In the genomic region with DNA sequence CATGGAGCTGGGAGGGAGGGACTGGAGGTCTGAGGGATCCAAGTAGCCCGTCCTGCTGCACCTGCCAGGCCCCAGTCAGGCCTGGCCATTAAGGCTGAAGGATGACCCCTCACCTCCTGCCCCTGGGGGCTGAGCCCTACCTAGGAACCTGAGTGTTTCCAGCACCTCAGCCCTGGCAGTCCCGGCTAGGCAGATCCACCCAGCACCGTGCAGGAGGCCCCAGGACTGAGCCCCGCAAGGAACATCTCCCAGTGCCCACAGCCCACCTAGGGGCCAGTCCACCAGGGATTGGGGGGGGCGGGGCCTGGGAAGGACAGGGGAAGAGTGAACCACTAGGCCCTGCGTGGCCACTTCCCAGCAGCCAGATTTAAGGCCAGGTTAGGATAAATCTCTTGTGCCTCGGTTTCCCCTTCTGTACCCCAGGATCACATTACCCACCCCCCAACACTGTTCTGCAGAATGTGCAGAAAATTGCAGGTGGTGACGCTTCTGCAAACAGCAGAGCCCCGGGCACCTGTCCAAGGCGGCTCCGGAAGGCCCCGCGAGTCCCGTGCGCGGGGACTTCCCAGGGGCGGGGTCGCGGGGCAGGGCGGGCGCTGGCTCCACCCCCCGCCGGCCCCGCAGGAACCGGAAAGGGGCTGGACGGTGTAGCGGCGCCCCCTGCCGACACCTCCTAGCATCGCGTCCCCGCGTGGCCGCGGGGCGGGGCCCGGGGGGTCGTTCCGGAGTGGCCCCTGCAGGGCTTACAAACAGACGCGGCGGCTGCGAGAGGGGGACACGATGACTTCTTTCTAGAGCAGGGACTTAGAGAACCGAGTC, we compare ENCODE assay signal across 8 cellular contexts. TPM values are rescaled to one million over a fixed set of nuclear protein-coding genes. Genes with fewer than 3 reads are reported as not detected.
A peak's percentile ranks its signal among the peaks of the same experiment; 100 is the strongest.
DNase-seq lines count a peak whose midpoint lies in the region; ATAC-seq and TF ChIP-seq lines count a peak whose summit lies in the region.

No MANE protein-coding gene starts in this region.

- BruUV-seq in Caco-2 (replicated peaks; lab: Mats Ljungman, UMichigan) (no TSS peak), Panc1 (replicated peaks; lab: Mats Ljungman, UMichigan) (no TSS peak)

- H3K36me3 ChIP-seq in Caco-2 (ENCODE audit: control insufficient read depth, insufficient read depth, low read length) (no peaks in the 10 kb centered on the region), Panc1 (ENCODE audit: control insufficient read depth, insufficient read depth, low read length) (no peaks in the 10 kb centered on the region), neural progenitor cell (no peaks in the 10 kb centered on the region)

- H2AFZ ChIP-seq in neural progenitor cell (replicated peaks) = peak overlapping the region; percentile 52

- H3K4me3 Mint-ChIP-seq in Caco-2 (ENCODE audit: unreplicated experiment) (peak overlapping the region; percentile 57), neural progenitor cell (no peak overlapping the region)
- H3K4me3 Mint-ChIP-seq in activated T-cell treated with anti-CD3 and anti-CD28 coated beads, Interleukin-2, amount 50 U/mL, for 72 hours = peak overlapping the region; percentile 40 to 44
- H3K4me3 Mint-ChIP-seq in stimulated activated naive CD8-positive, alpha-beta T cell treated with anti-CD3 and anti-CD28 coated beads, Interleukin-15, amount 100 ng/mL, for 72 hours = peak overlapping the region; percentile 26 to 35

- peaks cover 39% of the 10 kb centered on the region for H3K4me1 ChIP-seq in Caco-2
- peaks cover 46% of the 10 kb centered on the region for H3K4me1 ChIP-seq in Panc1 (ENCODE audit: control insufficient read depth, insufficient read depth, low read length)
- peaks cover 4% of the 10 kb centered on the region for H3K4me1 ChIP-seq in neural progenitor cell

- POLR2A ChIA-PET in Caco-2 (lab: Charles Lee) = no interaction called here
- POLR2A ChIA-PET in Panc1 (lab: Charles Lee) = no interaction called here

- peaks cover 4% of the 10 kb centered on the region for H4K20me1 ChIP-seq in neural progenitor cell (ENCODE audit: low read depth)

- TF ChIP-seq CTCF in Caco-2 (IDR thresholded peaks at IDR 0.05; ENCODE audit: insufficient read depth in 1 of 2, low read depth in 1 of 2, low read length in 1 of 2, severe bottlenecking in 1 of 2, unreplicated experiment in 1 of 2) (peak; percentile 92 to 98), HL-60 (IDR thresholded peaks at IDR 0.05; ENCODE audit: insufficient read depth, low read length) (peak; percentile 64), Panc1 (IDR thresholded peaks at IDR 0.05) (peak; percentile 100), fibroblast of mammary gland (conservative IDR thresholded peaks at IDR 0.05; ENCODE audit: control insufficient read depth, insufficient read depth, low read depth, low read length) (peak; percentile 48), neural progenitor cell (IDR thresholded peaks at IDR 0.05) (peak; percentile 93)

- H3K36me3 Mint-ChIP-seq in Caco-2 (ENCODE audit: insufficient read depth, unreplicated experiment) = no peaks in the 10 kb centered on the region
- H3K36me3 Mint-ChIP-seq in activated T-cell treated with anti-CD3 and anti-CD28 coated beads, Interleukin-2, amount 50 U/mL, for 72 hours (ENCODE audit: insufficient read depth in 2 of 2) = no peaks in the 10 kb centered on the region
- no peaks in the 10 kb centered on the region for H3K36me3 Mint-ChIP-seq in neural progenitor cell

- H3K27ac Mint-ChIP-seq in Caco-2 (ENCODE audit: unreplicated experiment) (no peak overlapping the region), neural progenitor cell (no peak overlapping the region)
- H3K27ac Mint-ChIP-seq in activated T-cell treated with anti-CD3 and anti-CD28 coated beads, Interleukin-2, amount 50 U/mL, for 72 hours = no peak overlapping the region
- no peak overlapping the region for H3K27ac Mint-ChIP-seq in stimulated activated naive CD8-positive, alpha-beta T cell treated with anti-CD3 and anti-CD28 coated beads, Interleukin-15, amount 100 ng/mL, for 72 hours

- intact Hi-C loops in Caco-2 (cut with micrococcal nuclease; ENCODE audit: unreplicated experiment) (loop anchor here (2.0 kb wide), 3 partner anchors 56 to 230 kb away; a partner anchor contains a TSS), Panc1 (cut with micrococcal nuclease; ENCODE audit: unreplicated experiment) (loop anchor here (2.0 to 10.0 kb wide), 3 partner anchors 66 to 342 kb away; no protein-coding TSS in a partner anchor)

- in situ Hi-C loops in Panc1 (cut with HindIII; ENCODE audit: low pct_unique_long_range_greater_than_20kb, low sequenced_read_pairs) = no loop called here

- peak; percentile 69 to 93 for DNase-seq in Caco-2
- DNase-seq in HL-60 (ENCODE audit: low read depth in 1 of 2, low spot score in 1 of 2) = peak; percentile 51 to 71
- no peak for DNase-seq in Panc1 (ENCODE audit: low read depth, low spot score)
- DNase-seq in activated T-cell treated with anti-CD3 and anti-CD28 coated beads, Interleukin-2, amount 50 U/mL, for 72 hours = peak; percentile 90 to 96
- peak; percentile 34 for DNase-seq in fibroblast of mammary gland (ENCODE audit: low read depth)
- DNase-seq in neural progenitor cell (ENCODE audit: low spot score) = peak; percentile 86
- DNase-seq in stimulated activated naive CD8-positive, alpha-beta T cell treated with anti-CD3 and anti-CD28 coated beads, Interleukin-15, amount 100 ng/mL, for 72 hours = peak; percentile 87 to 90

- H3K4me3 ChIP-seq in Caco-2 (ENCODE audit: low read depth, low read length) (peak overlapping the region; percentile 19), HL-60 (replicated peaks; ENCODE audit: insufficient read depth, low read length) (no peak overlapping the region), Panc1 (ENCODE audit: low read depth in 2 of 2, low read length in 2 of 2) (peak overlapping the region; percentile 6 to 44; a peak in 2 of 4 replicates), fibroblast of mammary gland (ENCODE audit: control insufficient read depth, low read depth, low read length) (no peak overlapping the region), neural progenitor cell (peak overlapping the region; percentile 30)

- H3K9me3 Mint-ChIP-seq in Caco-2 (ENCODE audit: unreplicated experiment) (no peaks in the 10 kb centered on the region), neural progenitor cell (no peaks in the 10 kb centered on the region)
- no peaks in the 10 kb centered on the region for H3K9me3 Mint-ChIP-seq in activated T-cell treated with anti-CD3 and anti-CD28 coated beads, Interleukin-2, amount 50 U/mL, for 72 hours
- H3K9me3 Mint-ChIP-seq in stimulated activated naive CD8-positive, alpha-beta T cell treated with anti-CD3 and anti-CD28 coated beads, Interleukin-15, amount 100 ng/mL, for 72 hours = no peaks in the 10 kb centered on the region

- no peaks in the 10 kb centered on the region for H3K79me2 ChIP-seq in neural progenitor cell (ENCODE audit: low read depth)

- no peaks in the 10 kb centered on the region for H3K27me3 ChIP-seq in Caco-2 (replicated peaks; ENCODE audit: control insufficient read depth, insufficient read depth, low read length)
- H3K27me3 ChIP-seq in HL-60 (ENCODE audit: insufficient read depth, poor library complexity, severe bottlenecking) = no peaks in the 10 kb centered on the region
- H3K27me3 ChIP-seq in Panc1 (ENCODE audit: control insufficient read depth, insufficient read depth, low read length) = no peaks in the 10 kb centered on the region
- H3K27me3 ChIP-seq in neural progenitor cell = peaks cover 16% of the 10 kb centered on the region

- H3K27ac ChIP-seq in HL-60 (replicated peaks) (no peak overlapping the region), Panc1 (ENCODE audit: low read length) (peak overlapping the region; percentile 67), neural progenitor cell (no peak overlapping the region)

- H3K4me1 Mint-ChIP-seq in Caco-2 (ENCODE audit: low read depth, unreplicated experiment) (peaks cover under 1% of the 10 kb centered on the region), neural progenitor cell (peaks cover 9% of the 10 kb centered on the region)
- H3K4me1 Mint-ChIP-seq in activated T-cell treated with anti-CD3 and anti-CD28 coated beads, Interleukin-2, amount 50 U/mL, for 72 hours (ENCODE audit: low read depth) = peaks cover 16% of the 10 kb centered on the region
- peaks cover 43% of the 10 kb centered on the region for H3K4me1 Mint-ChIP-seq in stimulated activated naive CD8-positive, alpha-beta T cell treated with anti-CD3 and anti-CD28 coated beads, Interleukin-15, amount 100 ng/mL, for 72 hours

- H3K9me3 ChIP-seq in Caco-2 (no peaks in the 10 kb centered on the region), Panc1 (ENCODE audit: control insufficient read depth, insufficient read depth, low read depth, low read length) (no peaks in the 10 kb centered on the region), neural progenitor cell (ENCODE audit: low read depth) (no peaks in the 10 kb centered on the region)

- peak overlapping the region; percentile 70 for H3K4me2 ChIP-seq in neural progenitor cell

- no peak overlapping the region for H3K9ac ChIP-seq in neural progenitor cell

- ATAC-seq in GM19468 (IDR thresholded peaks at IDR 0.05; ENCODE audit: extremely low read depth, unreplicated experiment) (peak; percentile 66), Panc1 (peak; percentile 71)
- ATAC-seq in activated T-cell treated with anti-CD3 and anti-CD28 coated beads, Interleukin-2, amount 50 U/mL, for 72 hours (replicated peaks in 1 of 2) = peak; percentile 82 to 83
- peak; percentile 75 for ATAC-seq in stimulated activated naive CD8-positive, alpha-beta T cell treated with anti-CD3 and anti-CD28 coated beads, Interleukin-15, amount 100 ng/mL, for 72 hours

- CTCF ChIA-PET in Caco-2 (lab: Charles Lee) (interaction anchor here (0.6 kb wide), 1 partner anchor 10 kb away, joined by 4 read pairs; no protein-coding TSS in a partner anchor), Panc1 (lab: Charles Lee) (interaction anchor here (0.9 to 1.3 kb wide), 2 partner anchors 65 to 92 kb away, joined by 4 to 5 read pairs; no protein-coding TSS in a partner anchor)

- H3K27me3 Mint-ChIP-seq in Caco-2 (ENCODE audit: insufficient read depth, unreplicated experiment) = no peaks in the 10 kb centered on the region
- H3K27me3 Mint-ChIP-seq in activated T-cell treated with anti-CD3 and anti-CD28 coated beads, Interleukin-2, amount 50 U/mL, for 72 hours (ENCODE audit: low read depth) = no peaks in the 10 kb centered on the region
- H3K27me3 Mint-ChIP-seq in neural progenitor cell (ENCODE audit: insufficient read depth, low read depth) = peaks cover 5% of the 10 kb centered on the region
- no peaks in the 10 kb centered on the region for H3K27me3 Mint-ChIP-seq in stimulated activated naive CD8-positive, alpha-beta T cell treated with anti-CD3 and anti-CD28 coated beads, Interleukin-15, amount 100 ng/mL, for 72 hours

- peaks cover 17% of the 10 kb centered on the region for H3F3A ChIP-seq in neural progenitor cell (ENCODE audit: low read depth)

RNA-seq across cellular contexts. Expression of a gene that starts 55.9 kb away (rescaled TPM):
- total RNA-seq in Caco-2 (2022) = 17.8 and 19.3 TPM in 2 replicates
- 51.6 TPM for total RNA-seq in Panc1 (2021; ENCODE audit: unreplicated experiment)
- polyA plus RNA-seq in Panc1 (2012; ENCODE audit: insufficient read length) = 56.2 TPM
- total RNA-seq in activated T-cell treated with anti-CD3 and anti-CD28 coated beads, Interleukin-2, amount 50 U/mL, for 72 hours = 1 to 10 TPM; 3.1 to 5.2 TPM
- total RNA-seq in neural progenitor cell (ENCODE audit: low replicate concordance) = 0.34 and 1.5 TPM in 2 replicates

Comparison
In these comparisons a context has a peak if more than half of its experiments do, and no peak if none do; other contexts are left out.
1. H3K4me3 ChIP-seq: peak in Caco-2 (single experiment), Panc1 (2 of 2) and neural progenitor cell (single experiment); none in HL-60 (single experiment) and fibroblast of mammary gland (single experiment).
2. CTCF ChIP-seq: peak in every context shown above with its lines; median percentile 100 in Panc1; 95 in Caco-2; 93 in neural progenitor cell; 64 in HL-60; 48 in fibroblast of mammary gland.
3. Peak in every context shown above with its lines, with median percentiles within 50 percentile points of each other: ATAC-seq.